ENCODE assay signal across 8 cellular contexts in genomic region chr2:202033317-202034248, GRCh38. TPM values are rescaled to one million over a fixed set of nuclear protein-coding genes. Genes with fewer than 3 reads are reported as not detected.
DNase-seq lines count a peak whose midpoint lies in the region; ATAC-seq and TF ChIP-seq lines count a peak whose summit lies in the region.

FZD7 (plus strand) TSS chr2:202033855; CDS start chr2:202034648, 793 bp downstream.

- peak; percentile 17 for TF ChIP-seq POLR2A in esophagus muscularis mucosa (IDR thresholded peaks at IDR 0.05; ENCODE audit: low read depth)

- peak; percentile 73 for DNase-seq in COLO829 (ENCODE audit: low spot score)
- DNase-seq in HK-2 (ENCODE audit: unreplicated experiment), result peak; percentile 93
- DNase-seq in OCI-M1 (lab: John Stamatoyannopoulos, UW), result peak; percentile 91
- DNase-seq in activated T-cell treated with anti-CD3 and anti-CD28 coated beads, Interleukin-2, amount 50 U/mL, for 48 hours, result peak; percentile 85 to 87
- peak; percentile 98 for DNase-seq in esophagus muscularis mucosa (ENCODE audit: extremely low spot score)
- DNase-seq in myocyte (ENCODE audit: low read depth), result peak; percentile 93
- DNase-seq in stimulated activated CD8-positive, alpha-beta memory T cell treated with anti-CD3 and anti-CD28 coated beads, Interleukin-7, amount 100 ng/mL, for 24 hours (ENCODE audit: low read depth), result peak; percentile 66

- TF ChIP-seq EP300 in esophagus muscularis mucosa (IDR thresholded peaks at IDR 0.05), result no peak

- peak within 1 kb of the TSS; percentile 96 to 99 (median 98) for H3K27ac ChIP-seq in esophagus muscularis mucosa (replicated peaks in 1 of 4)

- H3K4me1 ChIP-seq in esophagus muscularis mucosa, result peaks cover 25 to 57% (median 36%) of the 10 kb centered on the region in 4 donors

- no peak for TF ChIP-seq CTCF in esophagus muscularis mucosa (IDR thresholded peaks at IDR 0.05)

- intact Hi-C loops in esophagus muscularis mucosa (cut with DNase I), result loop anchor here (5.0 to 10.0 kb wide), 2 partner anchors 171 to 239 kb away; no protein-coding TSS in a partner anchor

- 0% methylated on average over 31 of the region's 109 CpGs for WGBS in esophagus muscularis mucosa

- H3K4me3 ChIP-seq in esophagus muscularis mucosa, result peak within 1 kb of the TSS; percentile 70 to 94 (median 80)

- H3K9me3 ChIP-seq in esophagus muscularis mucosa, result no peaks in the 10 kb centered on the region

- H3K36me3 ChIP-seq in esophagus muscularis mucosa, result no peaks in the 10 kb centered on the region

- peak; percentile 83 for ATAC-seq in GM19452 (IDR thresholded peaks at IDR 0.05; ENCODE audit: unreplicated experiment)

- H3K27me3 ChIP-seq in esophagus muscularis mucosa, result peaks cover 0 to 11% (median 0%) of the 10 kb centered on the region in 4 donors

RNA-seq across cellular contexts. Expression of gene FZD7, which starts in this region (rescaled TPM):
- 10 to 100 TPM; 51.5 to 67.7 (median 57.7) TPM for total RNA-seq in esophagus muscularis mucosa
- 9.8 and 22.7 TPM in 2 replicates for total RNA-seq in myocyte
- 12.6 TPM for polyA plus RNA-seq in myocyte (2012)

Comparison
In these comparisons a context has a peak if more than half of its experiments do, and no peak if none do; other contexts are left out.
1. Peak in every context shown above with its lines: DNase-seq, ATAC-seq, H3K4me3 ChIP-seq and H3K27ac ChIP-seq.